In the genomic region with DNA sequence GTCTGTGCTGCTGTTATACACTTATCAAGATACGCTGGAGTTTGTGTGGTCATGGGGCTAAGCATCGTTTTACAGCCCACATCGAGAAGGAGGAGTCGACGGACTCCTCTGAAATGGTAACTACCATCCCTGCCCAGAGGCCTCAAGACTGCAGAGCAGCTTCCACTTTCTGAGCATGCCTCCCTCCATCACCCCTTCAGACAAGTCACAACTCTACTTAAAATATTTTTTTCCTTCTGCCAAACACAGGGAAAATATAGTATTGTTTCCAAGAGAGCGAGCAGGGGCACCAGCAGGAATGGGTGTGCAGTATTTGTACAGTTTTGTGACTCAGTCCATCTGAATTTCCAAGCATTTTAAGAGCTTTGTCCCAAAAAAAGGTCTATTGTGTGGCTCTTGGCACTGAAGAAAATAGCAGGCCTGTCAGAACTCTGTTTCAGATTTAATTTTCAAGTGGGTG, we compare ENCODE assay signal across 13 cellular contexts. TPM values are rescaled to one million over a fixed set of nuclear protein-coding genes. Genes with fewer than 3 reads are reported as not detected.
DNase-seq lines count a peak whose midpoint lies in the region; ATAC-seq lines count a peak whose summit lies in the region.
"Had no signal": no experiment of that assay in that cellular context is flagged by ENCODE, and none has a peak within 500 bp of the region (broad histone marks: within the 10 kb centered on the region; RNA-seq: fewer than 3 reads in every experiment).

No MANE protein-coding gene starts in this region.

- DNase-seq in LHCN-M2 (ENCODE audit: low read depth) (peak; percentile 37), caudate nucleus (lab: John Stamatoyannopoulos, UW) (peak in 28 of 61 donors; percentile 4 to 63 (median 26)), left ventricle myocardium superior (no peak), NCI-H2081 (lab: John Stamatoyannopoulos, UW) (no peak), NCI-H2227 treated with DMSO at 0.1 percent for 48 hours (lab: John Stamatoyannopoulos, UW) (no peak), SW 1271 (lab: John Stamatoyannopoulos, UW) (no peak)
- no peak for DNase-seq in activated CD4-positive, alpha-beta T cell treated with anti-CD3 and anti-CD28 coated beads, Interleukin-2, amount 50 U/mL, for 48 hours
- DNase-seq: brain microvascular endothelial cell, glutamatergic neuron, mesendoderm, NCI-H1092 had no signal

- H3K27ac ChIP-seq in caudate nucleus (ENCODE audit: low read depth, low read length) = peak overlapping the region; percentile 67
- H3K27ac ChIP-seq in temporal lobe (ENCODE audit: low read depth, low read length) = peak overlapping the region; percentile 83
- H3K27ac ChIP-seq: brain microvascular endothelial cell had no signal

- ATAC-seq in left ventricle myocardium superior = peak; percentile 32

- intact Hi-C loops in left ventricle myocardium superior (cut with micrococcal nuclease) = no loop called here

RNA-seq across cellular contexts. Expression of a gene that starts 14.1 kb away (rescaled TPM):
- total RNA-seq in LHCN-M2 (2014; rRNA removed) = 2.2 and 3.2 TPM in 2 replicates
- polyA plus RNA-seq in LHCN-M2 (2012) = 2.1 TPM
- total RNA-seq in left ventricle myocardium superior = 13.6 TPM
- 1.5 TPM for total RNA-seq in temporal lobe
- total RNA-seq: progenitor cell of endocrine pancreas had no signal

RNA-seq across cellular contexts. Expression of a gene that starts 33.8 kb away (rescaled TPM):
- total RNA-seq in LHCN-M2 (2014; rRNA removed) (19.9 and 22.6 TPM in 2 replicates), left ventricle myocardium superior (11.9 TPM), temporal lobe (12.3 TPM)
- 10.7 TPM for polyA plus RNA-seq in LHCN-M2 (2012)
